In genomic region chr19:29143183-29143582, GRCh38 we compare ENCODE assay signal across 1 cellular context.
TF ChIP-seq lines count a peak whose summit lies in the region.

No MANE protein-coding gene starts in this region.

TF ChIP-seq in A549, 52 proteins besides CTCF, POLR2A, EP300 and RAD21 (continued from another document):
- TF ChIP-seq, protein P1, sequence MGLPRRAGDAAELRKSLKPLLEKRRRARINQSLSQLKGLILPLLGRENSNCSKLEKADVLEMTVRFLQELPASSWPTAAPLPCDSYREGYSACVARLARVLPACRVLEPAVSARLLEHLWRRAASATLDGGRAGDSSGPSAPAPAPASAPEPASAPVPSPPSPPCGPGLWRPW (IDR thresholded peaks at IDR 0.05): no peak
- no peak for TF ChIP-seq CBX8 (IDR thresholded peaks at IDR 0.05)
- no peak for TF ChIP-seq FOSB (CRISPR knock-in tag; IDR thresholded peaks at IDR 0.05)
- TF ChIP-seq RARB (CRISPR knock-in tag; IDR thresholded peaks at IDR 0.05): no peak
- no peak for TF ChIP-seq NFE2L2 (conservative IDR thresholded peaks at IDR 0.05; ENCODE audit: low read length)
- no peak for TF ChIP-seq HOXA7 (CRISPR knock-in tag; IDR thresholded peaks at IDR 0.05)
